22 cellular contexts compared by ENCODE assay signal in the genomic region with DNA sequence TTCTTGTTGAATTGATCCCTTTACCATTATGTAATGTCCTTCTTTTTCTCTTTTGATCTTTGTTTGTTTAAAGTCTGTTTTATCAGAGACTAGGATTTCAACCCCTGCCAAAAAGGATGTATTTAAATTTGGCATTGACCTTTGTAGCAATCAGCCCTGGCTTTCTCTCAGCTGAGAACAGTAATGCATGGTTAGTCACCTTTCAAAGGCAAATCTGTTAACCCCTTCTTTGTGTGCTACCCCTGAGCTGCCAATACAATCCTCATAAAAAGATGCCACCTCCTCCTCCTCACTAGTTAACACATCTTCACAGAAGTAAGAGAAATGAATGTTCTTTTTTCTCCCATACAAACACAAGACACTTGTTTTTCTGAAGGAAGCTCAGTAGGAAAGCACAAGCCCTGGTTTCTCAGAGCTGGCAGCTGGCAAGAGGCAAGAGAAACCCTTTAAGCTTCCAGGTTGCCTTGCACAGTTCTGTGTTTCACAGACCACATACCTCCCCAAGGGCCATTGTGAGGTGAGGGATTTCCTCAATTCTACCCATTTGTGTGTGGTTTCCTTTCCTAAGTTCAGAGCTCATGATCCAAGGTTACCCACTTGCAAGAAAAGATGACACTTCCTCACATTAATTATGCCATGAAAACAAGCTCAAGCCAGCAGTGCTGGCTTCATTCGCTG.
"Had no signal": no experiment of that assay in that cellular context is flagged by ENCODE, and none has a peak within 500 bp of the region (broad histone marks: within the 10 kb centered on the region; RNA-seq: fewer than 3 reads in every experiment).

No MANE protein-coding gene starts in this region.

- H3K27ac ChIP-seq: adrenal gland, left lung, suprapubic skin, transverse colon, uterus had no signal

- H3K27ac Mint-ChIP-seq: activated CD4-positive, alpha-beta memory T cell treated with anti-CD3 and anti-CD28 coated beads for 36 hours; activated CD4-positive, alpha-beta T cell treated with anti-CD3 and anti-CD28 coated beads for 36 hours; activated T-helper 1 cell treated with anti-CD3 and anti-CD28 coated beads, Interleukin-12 subunit alpha, Interleukin-12 subunit beta, Interleukin-2, Interleukin-4 antibody, amounts not matched to agents 30 ng/mL and 10 ng/mL and 1 ng/mL, durations not matched to agents 14 hours and 24 hours and 36 hours; nephron progenitor cell had no signal

- DNase-seq: activated CD4-positive, alpha-beta memory T cell treated with anti-CD3 and anti-CD28 coated beads for 36 hours; activated CD4-positive, alpha-beta T cell treated with anti-CD3 and anti-CD28 coated beads for 36 hours; activated gamma-delta T cell treated with Interleukin-2 at 50 U/mL for 16 hours; activated T-cell treated with anti-CD3 and anti-CD28 coated beads for 4 hours; adrenal gland; cerebellar nuclear complex; cortex of kidney; erythroblast; foreskin melanocyte; head of caudate nucleus; kidney; left lung; midbrain; nephron progenitor cell; retina; stimulated activated CD8-positive, alpha-beta memory T cell treated with anti-CD3 and anti-CD28 coated beads, Interleukin-4, amount 100 ng/mL, for 48 hours; stimulated activated naive CD8-positive, alpha-beta T cell treated with anti-CD3 and anti-CD28 coated beads, Interleukin-15, Interleukin-2, amounts not matched to agents 100 U/mL and 50 U/mL, for 24 hours; transverse colon; uterus had no signal

- H3K4me3 ChIP-seq: adrenal gland, left lung, suprapubic skin, transverse colon, uterus had no signal

- H3K4me1 Mint-ChIP-seq: activated CD4-positive, alpha-beta T cell treated with anti-CD3 and anti-CD28 coated beads for 36 hours had no signal

- ATAC-seq: activated CD4-positive, alpha-beta T cell treated with anti-CD3 and anti-CD28 coated beads for 36 hours; activated naive CD4-positive, alpha-beta T cell treated with anti-CD3 and anti-CD28 coated beads, Interleukin-2, amount 50 U/mL, for 72 hours; left lung; stimulated activated naive CD8-positive, alpha-beta T cell treated with anti-CD3 and anti-CD28 coated beads, Interleukin-15, Interleukin-2, amounts not matched to agents 100 U/mL and 50 U/mL, for 24 hours had no signal

- H3K36me3 ChIP-seq: adrenal gland, left lung, suprapubic skin, transverse colon, uterus had no signal

- H3K9me3 ChIP-seq: adrenal gland, suprapubic skin, transverse colon, uterus had no signal

- H3K36me3 Mint-ChIP-seq: activated CD4-positive, alpha-beta memory T cell treated with anti-CD3 and anti-CD28 coated beads for 36 hours had no signal

- H3K4me3 Mint-ChIP-seq: activated CD4-positive, alpha-beta memory T cell treated with anti-CD3 and anti-CD28 coated beads for 36 hours; activated CD4-positive, alpha-beta T cell treated with anti-CD3 and anti-CD28 coated beads for 36 hours; activated T-helper 1 cell treated with anti-CD3 and anti-CD28 coated beads, Interleukin-12 subunit alpha, Interleukin-12 subunit beta, Interleukin-2, Interleukin-4 antibody, amounts not matched to agents 30 ng/mL and 10 ng/mL and 1 ng/mL, durations not matched to agents 14 hours and 24 hours and 36 hours had no signal

- H3K9me3 Mint-ChIP-seq: activated CD4-positive, alpha-beta memory T cell treated with anti-CD3 and anti-CD28 coated beads for 36 hours had no signal

- H3K27me3 ChIP-seq: adrenal gland, left lung, suprapubic skin, uterus had no signal

- H3K4me1 ChIP-seq: left lung, suprapubic skin, transverse colon, uterus had no signal
